In genomic region chr12:53543539-53543938, GRCh38 we compare ENCODE assay signal across 9 cellular contexts. TPM values are rescaled to one million over a fixed set of nuclear protein-coding genes. Genes with fewer than 3 reads are reported as not detected.
A peak's percentile ranks its signal among the peaks of the same experiment; 100 is the strongest.
DNase-seq lines count a peak whose midpoint lies in the region; ATAC-seq, FAIRE-seq and TF ChIP-seq lines count a peak whose summit lies in the region.
"Had no signal": no experiment of that assay in that cellular context is flagged by ENCODE, and none has a peak within 500 bp of the region (broad histone marks: within the 10 kb centered on the region; RNA-seq: fewer than 3 reads in every experiment).

No MANE protein-coding gene starts in this region.

- 23 to 39% methylated on average over 5 of the region's 5 CpGs for WGBS in body of pancreas, 2 donors
- 22 to 29% (median 27%) methylated on average over 5 of the region's 5 CpGs for WGBS in spleen, 5 donors

- peaks cover 0 to 15% of the 10 kb centered on the region in 2 donors for H3K36me3 ChIP-seq in body of pancreas (replicated peaks in 1 of 2; ENCODE audit: insufficient read depth in 1 of 2, low read depth in 2 of 2)
- peaks cover 8 to 96% (median 35%) of the 10 kb centered on the region in 6 donors for H3K36me3 ChIP-seq in spleen

- DNase-seq in D721Med (ENCODE audit: insufficient read length, low spot score) (no peak), NCI-H1417 (lab: John Stamatoyannopoulos, UW) (peak; percentile 26 to 80 (median 55)), T-helper 2 cell (peak in 3 of 5 experiments; percentile 21 to 85 (median 22)), body of pancreas (peak; percentile 45 to 70 (median 58)), iPS-NIHi11 (ENCODE audit: low spot score) (peak; percentile 77), spleen (no peak)

- intact Hi-C loops in body of pancreas (cut with DNase I): loop anchor here (10.0 kb wide), 1 partner anchor 131 kb away; the partner anchor contains the start of gene ATP5MC2
- intact Hi-C loops in spleen (cut with DNase I; ENCODE audit: low total_unique reads): loop anchor here (2.0 kb wide), 1 partner anchor 133 kb away; the partner anchor contains the start of gene ATP5MC2

- H3K9me3 ChIP-seq in body of pancreas (no peaks in the 10 kb centered on the region), spleen (no peaks in the 10 kb centered on the region)

- H3K4me1 ChIP-seq in body of pancreas: peaks cover 18% of the 10 kb centered on the region
- peaks cover 0 to 29% (median 11%) of the 10 kb centered on the region in 6 donors for H3K4me1 ChIP-seq in spleen

- peak; percentile 73 for TF ChIP-seq CTCF in D721Med (IDR thresholded peaks at IDR 0.05; ENCODE audit: insufficient read depth, missing control alignments)
- TF ChIP-seq CTCF in body of pancreas (IDR thresholded peaks at IDR 0.05): peak; percentile 37 to 97 (median 76)
- TF ChIP-seq CTCF in spleen (IDR thresholded peaks at IDR 0.05 in 8 of 11, conservative IDR thresholded peaks at IDR 0.05 in 3 of 11): peak; percentile 46 to 91 (median 70)

- no peak for TF ChIP-seq POLR2A in body of pancreas (IDR thresholded peaks at IDR 0.05)
- no peak for TF ChIP-seq POLR2A in spleen (IDR thresholded peaks at IDR 0.05)

- H3K27ac ChIP-seq in body of pancreas (peak overlapping the region in 3 of 4 donors; percentile 25 to 55 (median 43)), spleen (peak overlapping the region in 6 of 8 donors; percentile 5 to 55 (median 38))

- H3K27me3 ChIP-seq in body of pancreas: no peaks in the 10 kb centered on the region
- H3K27me3 ChIP-seq in spleen (replicated peaks in 1 of 7): no peaks in the 10 kb centered on the region

- FAIRE-seq in D721Med (lab: Jason Lieb, UNC): no peak
- FAIRE-seq: endometrium had no signal

- no peak overlapping the region for H3K4me3 ChIP-seq in body of pancreas
- H3K4me3 ChIP-seq in spleen: no peak overlapping the region

- peak; percentile 80 for ATAC-seq in GM21825 (IDR thresholded peaks at IDR 0.05; ENCODE audit: unreplicated experiment)
- peak; percentile 76 for ATAC-seq in body of pancreas
- ATAC-seq in HG02840 (IDR thresholded peaks at IDR 0.05; ENCODE audit: low FRiP score, unreplicated experiment): no peak

RNA-seq across cellular contexts. Expression of gene NPFF, which starts 36.3 kb away (rescaled TPM):
- total RNA-seq in body of pancreas (not detected), spleen (not detected)
- 1 to 10 TPM in 2 of 3 donors, under 1 TPM in 1; 0.49 to 2.0 (median 1.3) TPM for polyA plus RNA-seq in spleen

RNA-seq across cellular contexts. Expression of gene TARBP2, which starts 42.5 kb away (rescaled TPM):
- total RNA-seq in body of pancreas: 10 to 100 TPM; 36.6 to 66.9 TPM
- 10 to 100 TPM; 25.9 to 43.7 (median 31.8) TPM for total RNA-seq in spleen
- polyA plus RNA-seq in spleen: 10 to 100 TPM; 29.0 to 57.1 (median 42.7) TPM

RNA-seq across cellular contexts. Expression of gene MAP3K12, which starts 44.3 kb away (rescaled TPM):
- total RNA-seq in body of pancreas (10 to 100 TPM; 10.9 to 34.6 TPM), spleen (10 to 100 TPM; 13.6 to 27.4 (median 20.8) TPM)
- 10 to 100 TPM in 2 of 3 donors, 1 to 10 TPM in 1; 8.0 to 13.7 (median 10.9) TPM for polyA plus RNA-seq in spleen

Comparison
In these comparisons a context has a peak if more than half of its experiments do, and no peak if none do; other contexts are left out.
1. DNase-seq: peak in NCI-H1417 (3 of 3), T-helper 2 cell (3 of 5), body of pancreas (4 of 4) and iPS-NIHi11 (single experiment); none in D721Med (single experiment) and spleen (single experiment).
2. Peak in every context shown above with its lines, with median percentiles within 50 percentile points of each other: CTCF ChIP-seq.